In the genomic region with DNA sequence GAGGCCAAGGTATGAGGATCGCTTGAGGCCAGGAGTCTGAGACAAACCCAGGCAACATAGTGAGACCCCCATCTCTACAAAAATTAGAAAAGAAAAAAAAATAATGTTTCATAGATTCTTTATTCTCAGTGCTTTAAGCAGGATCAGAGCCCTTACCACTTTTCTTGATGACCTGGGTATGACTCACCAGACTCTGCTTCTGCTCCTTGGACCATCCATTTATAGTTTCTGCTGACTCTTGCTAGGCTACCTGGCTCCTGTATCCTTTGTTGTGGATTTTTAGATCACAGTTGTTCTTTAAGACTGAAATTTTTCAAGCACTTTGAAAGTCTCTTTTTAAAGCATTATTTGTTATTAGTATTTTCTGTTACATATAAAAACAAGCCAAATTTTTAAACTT, we compare ENCODE assay signal across 15 cellular contexts.
DNase-seq lines count a peak whose midpoint lies in the region; ATAC-seq and TF ChIP-seq lines count a peak whose summit lies in the region.
"Had no signal": no experiment of that assay in that cellular context is flagged by ENCODE, and none has a peak within 500 bp of the region (broad histone marks: within the 10 kb centered on the region; RNA-seq: fewer than 3 reads in every experiment).

No MANE protein-coding gene starts in this region.

- CTCF ChIA-PET in AG04450 (lab: Charles Lee), result no interaction called here

- ATAC-seq in HG03460 (IDR thresholded peaks at IDR 0.05; ENCODE audit: unreplicated experiment), result no peak
- ATAC-seq: left lung had no signal

- no peaks in the 10 kb centered on the region for H3K27me3 ChIP-seq in AG04450 (ENCODE audit: control insufficient read depth, insufficient read depth, low read length)
- H3K27me3 ChIP-seq: left lung, stomach had no signal

- DNase-seq in AG04450 (ENCODE audit: low read depth, low spot score), result peak; percentile 10
- DNase-seq in HS-5 (ENCODE audit: low read depth), result peak; percentile 37
- DNase-seq in astrocyte of the spinal cord (ENCODE audit: low read depth, low spot score), result peak; percentile 32
- DNase-seq in iris pigment epithelial cell (ENCODE audit: low read depth), result peak; percentile 75
- no peak for DNase-seq in substantia nigra (lab: John Stamatoyannopoulos, UW)
- DNase-seq in NCI-H345 treated with DMSO at 0.1 percent for 48 hours (lab: John Stamatoyannopoulos, UW; ENCODE audit: unreplicated experiment), result no peak
- no peak for DNase-seq in superior temporal gyrus (ENCODE audit: extremely low spot score)
- DNase-seq: activated naive CD8-positive, alpha-beta T cell treated with anti-CD3 and anti-CD28 coated beads for 36 hours; activated T-cell treated with anti-CD3 and anti-CD28 coated beads for 4 hours; hippocampal formation; left lung; MV-4-11; stimulated activated CD4-positive, alpha-beta T cell treated with anti-CD3 and anti-CD28 coated beads, Interleukin-12 subunit alpha, Interleukin-12 subunit beta, amount 100 ng/mL, for 4 hours; stomach had no signal

- TF ChIP-seq CTCF in AG04450 (IDR thresholded peaks at IDR 0.05; ENCODE audit: low read depth, low read length) (no peak), astrocyte of the spinal cord (IDR thresholded peaks at IDR 0.05; ENCODE audit: low read depth, low read length) (no peak)

- in situ Hi-C loops in astrocyte of the spinal cord (cut with HindIII; ENCODE audit: low sequenced_read_pairs), result no loop called here

- no peak overlapping the region for H3K27ac ChIP-seq in AG04450 (ENCODE audit: low read depth, low read length)
- H3K27ac ChIP-seq in substantia nigra (ENCODE audit: low read depth, low read length, poor library complexity, severe bottlenecking), result no peak overlapping the region
- H3K27ac ChIP-seq: left lung, stomach had no signal

- H3K4me3 ChIP-seq in AG04450 (ENCODE audit: low read depth, low read length) (no peak overlapping the region), astrocyte of the spinal cord (ENCODE audit: low read depth, low read length) (no peak overlapping the region)
- H3K4me3 ChIP-seq: left lung, stomach had no signal

- POLR2A ChIA-PET in AG04450 (lab: Yijun Ruan, JAX), result no interaction called here

- H3K9me3 ChIP-seq in AG04450 (ENCODE audit: control insufficient read depth, insufficient read depth, low read length), result no peaks in the 10 kb centered on the region
- H3K9me3 ChIP-seq: left lung, stomach had no signal

Comparison
In these comparisons a context has a peak if more than half of its experiments do, and no peak if none do; other contexts are left out.
1. DNase-seq: peak in AG04450 (single experiment), HS-5 (single experiment), astrocyte of the spinal cord (single experiment) and iris pigment epithelial cell (single experiment); none in substantia nigra (0 of 49), NCI-H345 treated with DMSO at 0.1 percent for 48 hours (single experiment) and superior temporal gyrus (single experiment).